In the genomic region with DNA sequence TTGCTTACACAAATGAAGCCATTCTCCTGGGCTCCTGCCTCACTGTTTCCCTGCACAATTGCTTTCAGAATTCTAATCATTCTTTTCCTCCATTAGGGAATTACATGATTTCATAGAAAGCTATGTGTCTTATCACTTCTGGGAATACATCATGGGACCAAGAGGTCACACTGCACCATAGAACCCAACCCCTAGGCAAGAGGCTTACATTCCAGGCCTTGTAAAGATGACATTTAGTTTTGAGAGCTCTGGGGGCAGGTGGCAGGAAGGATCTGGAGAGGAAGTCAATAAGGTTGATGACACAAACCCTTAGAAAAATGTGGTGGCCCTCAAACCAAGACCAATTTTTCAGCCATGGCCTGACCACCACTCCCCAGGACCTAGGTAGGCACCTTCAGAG, we compare ENCODE assay signal across 17 cellular contexts. TPM values are rescaled to one million over a fixed set of nuclear protein-coding genes. Genes with fewer than 3 reads are reported as not detected.
DNase-seq lines count a peak whose midpoint lies in the region; ATAC-seq, FAIRE-seq and TF ChIP-seq lines count a peak whose summit lies in the region.
"Had no signal": no experiment of that assay in that cellular context is flagged by ENCODE, and none has a peak within 500 bp of the region (broad histone marks: within the 10 kb centered on the region; RNA-seq: fewer than 3 reads in every experiment).

No MANE protein-coding gene starts in this region.

- DNase-seq in left ventricle myocardium inferior, result no peak
- no peak for DNase-seq in left ventricle myocardium superior
- no peak for DNase-seq in body of pancreas
- DNase-seq in HepG2 (ENCODE audit: low spot score), result peak; percentile 54
- no peak for DNase-seq in tibial artery
- no peak for DNase-seq in activated CD4-positive, alpha-beta T cell treated with anti-CD3 and anti-CD28 coated beads, Interleukin-2, amount 50 U/mL, for 4 hours
- DNase-seq in erythroblast (lab: John Stamatoyannopoulos, UW), result no peak
- no peak for DNase-seq in frontal cortex (ENCODE audit: low spot score in 2 of 2)
- DNase-seq: activated B cell treated with CpG ODN at 0.5 μM for 24 hours; activated naive CD4-positive, alpha-beta T cell; CD4-positive, alpha-beta memory T cell; esophagus squamous epithelium; hypothalamus; kidney glomerular epithelial cell; pancreas; stimulated activated naive B cell treated with anti-CD40 and anti-IgM and Interleukin-4, amounts not matched to agents 10 μg/mL and 1 μg/mL and 100 μg/mL, for 72 hours; T-helper 2 cell had no signal

- H3K4me1 ChIP-seq in left ventricle myocardium inferior (peaks cover 82% of the 10 kb centered on the region), body of pancreas (no peaks in the 10 kb centered on the region), HepG2 (ENCODE audit: insufficient read depth, low read length) (peaks cover 36% of the 10 kb centered on the region), tibial artery (peaks cover 4 to 87% (median 76%) of the 10 kb centered on the region in 4 donors)
- H3K4me1 ChIP-seq: pancreas had no signal

- no TSS peak for BruUV-seq in HepG2 (replicated peaks; lab: Mats Ljungman, UMichigan)

- no peak for TF ChIP-seq EP300 in HepG2 (IDR thresholded peaks at IDR 0.05; ENCODE audit: low read depth in 2 of 2, low read length in 2 of 2)
- TF ChIP-seq EP300 in HepG2 (CRISPR knock-in tag; IDR thresholded peaks at IDR 0.05; ENCODE audit: borderline replicate concordance), result no peak

- H3K36me3 ChIP-seq in left ventricle myocardium inferior (peaks cover 55% of the 10 kb centered on the region), body of pancreas (replicated peaks in 1 of 2; ENCODE audit: insufficient read depth in 1 of 2, low read depth in 2 of 2) (no peaks in the 10 kb centered on the region), HepG2 (replicated peaks in 1 of 2; ENCODE audit: control insufficient read depth in 1 of 2, insufficient read depth in 2 of 2, low read length in 2 of 2) (peaks cover 0 to 1% of the 10 kb centered on the region in 2 experiments; a peak in 1 of 5 replicates), tibial artery (peaks cover 0 to 5% (median 0%) of the 10 kb centered on the region in 3 donors)
- H3K36me3 ChIP-seq: pancreas had no signal

- POLR2A ChIA-PET in HepG2 (lab: Yijun Ruan, JAX), result no interaction called here

- H3K9me3 ChIP-seq in left ventricle myocardium inferior (replicated peaks), result no peaks in the 10 kb centered on the region
- H3K9me3 ChIP-seq in body of pancreas, result no peaks in the 10 kb centered on the region
- no peaks in the 10 kb centered on the region for H3K9me3 ChIP-seq in HepG2 (ENCODE audit: low read length)
- no peaks in the 10 kb centered on the region for H3K9me3 ChIP-seq in tibial artery
- H3K9me3 ChIP-seq: esophagus squamous epithelium, pancreas had no signal

- H3K27me3 ChIP-seq in left ventricle myocardium inferior (ENCODE audit: low read depth) (no peaks in the 10 kb centered on the region), body of pancreas (no peaks in the 10 kb centered on the region), HepG2 (ENCODE audit: control insufficient read depth in 1 of 2, insufficient read depth in 2 of 2, low read length in 2 of 2) (no peaks in the 10 kb centered on the region), tibial artery (no peaks in the 10 kb centered on the region)
- H3K27me3 ChIP-seq: esophagus squamous epithelium, pancreas had no signal

- in situ Hi-C loops in HepG2 (cut with HindIII; ENCODE audit: extremely low pct_ligation_motif_present, low pct_unique_long_range_greater_than_20kb), result loop anchor here (10.0 kb wide), 1 partner anchor 53 kb away; the partner anchor contains the start of gene NUAK1

- H3K27ac ChIP-seq in left ventricle myocardium inferior (replicated peaks), result peak overlapping the region; percentile 82
- H3K27ac ChIP-seq in body of pancreas, result no peak overlapping the region
- no peak overlapping the region for H3K27ac ChIP-seq in HepG2 (ENCODE audit: extremely low read length, insufficient read depth, low read length)
- H3K27ac ChIP-seq in tibial artery, result peak overlapping the region; percentile 78 to 86
- H3K27ac ChIP-seq: pancreas had no signal

- no peak for TF ChIP-seq RAD21 in HepG2 (CRISPR knock-in tag; IDR thresholded peaks at IDR 0.05)

- intact Hi-C loops in left ventricle myocardium inferior (cut with micrococcal nuclease), result no loop called here
- intact Hi-C loops in left ventricle myocardium superior (cut with micrococcal nuclease), result no loop called here
- intact Hi-C loops in body of pancreas (cut with DNase I), result no loop called here
- intact Hi-C loops in HepG2 (cut with micrococcal nuclease; ENCODE audit: unreplicated experiment), result no loop called here
- intact Hi-C loops in tibial artery (cut with DNase I; ENCODE audit: low total_unique reads), result loop anchor here (5.0 kb wide), 1 partner anchor 56 kb away; the partner anchor contains the start of gene NUAK1

- TF ChIP-seq CTCF in left ventricle myocardium inferior (IDR thresholded peaks at IDR 0.05; ENCODE audit: borderline replicate concordance), result no peak
- no peak for TF ChIP-seq CTCF in body of pancreas (IDR thresholded peaks at IDR 0.05)
- no peak for TF ChIP-seq CTCF in HepG2 (CRISPR knock-in tag; IDR thresholded peaks at IDR 0.05)
- TF ChIP-seq CTCF in tibial artery (IDR thresholded peaks at IDR 0.05), result no peak

- H3K4me2 ChIP-seq in HepG2 (ENCODE audit: low read depth, low read length), result no peak overlapping the region

- FAIRE-seq in HepG2 (lab: Jason Lieb, UNC) (no peak), frontal cortex (lab: Jason Lieb, UNC) (no peak)
- FAIRE-seq: pancreas had no signal

- H2AFZ ChIP-seq in HepG2 (ENCODE audit: low read length), result no peak overlapping the region

- H3K9ac ChIP-seq in HepG2 (ENCODE audit: insufficient read depth, low read depth, low read length), result no peak overlapping the region

- TF ChIP-seq POLR2A in body of pancreas (IDR thresholded peaks at IDR 0.05), result no peak
- no peak for TF ChIP-seq POLR2A in HepG2 (IDR thresholded peaks at IDR 0.05; ENCODE audit: insufficient read depth in 1 of 2, low read depth in 2 of 2, low read length in 2 of 2)
- no peak for TF ChIP-seq POLR2A in erythroblast (IDR thresholded peaks at IDR 0.05; ENCODE audit: low read length)

- ATAC-seq in left ventricle myocardium superior (no peak), body of pancreas (peak; percentile 27), HepG2 (no peak)
- ATAC-seq: pancreas; stimulated activated naive B cell treated with anti-CD40 and anti-IgM and Interleukin-4, amounts not matched to agents 10 μg/mL and 1 μg/mL and 100 μg/mL, for 72 hours had no signal

- H3K79me2 ChIP-seq in HepG2 (ENCODE audit: insufficient read depth, low read length), result no peaks in the 10 kb centered on the region

- H3K4me3 ChIP-seq in left ventricle myocardium inferior (no peak overlapping the region), body of pancreas (no peak overlapping the region), HepG2 (replicated peaks in 1 of 3; ENCODE audit: insufficient read depth in 1 of 3, low read depth in 2 of 3, low read length in 3 of 3) (no peak overlapping the region), tibial artery (no peak overlapping the region)
- H3K4me3 ChIP-seq: esophagus squamous epithelium, pancreas had no signal

- CTCF ChIA-PET in HepG2 (lab: Yijun Ruan, JAX; ENCODE audit: low intra/inter-chr PET ratio, low total read pairs), result no interaction called here

- H4K20me1 ChIP-seq in HepG2 (ENCODE audit: insufficient read depth, low read length), result no peaks in the 10 kb centered on the region

TF ChIP-seq in HepG2, 621 proteins besides CTCF, POLR2A, EP300 and RAD21 (continues in another document):
- TF ChIP-seq ZNF737 (CRISPR knock-in tag; IDR thresholded peaks at IDR 0.05; ENCODE audit: borderline replicate concordance), result no peak
- TF ChIP-seq MYPOP (CRISPR knock-in tag; IDR thresholded peaks at IDR 0.05), result no peak

RNA-seq across cellular contexts. Expression of gene NUAK1, which starts 57.1 kb away (rescaled TPM):
- total RNA-seq in left ventricle myocardium inferior, result 42.1 TPM
- total RNA-seq in left ventricle myocardium superior, result 38.8 TPM
- total RNA-seq in body of pancreas, result 1 to 10 TPM; 5.3 to 9.1 TPM
- total RNA-seq in HepG2 (2016; rRNA removed; fragmentation: Illumina TruSeq; extraction: Trizol), result 1.9 and 2.0 TPM in 2 replicates
- total RNA-seq in HepG2 (2016; cell fraction: cytosol; rRNA removed; fragmentation: Illumina TruSeq; extraction: Trizol; ENCODE audit: low read depth), result 0.20 and 1.1 TPM in 2 replicates
- 1.7 and 2.1 TPM in 2 replicates for total RNA-seq in HepG2 (2016; cell fraction: insoluble cytoplasmic fraction; rRNA removed; fragmentation: Illumina TruSeq; extraction: Trizol)
- 1.1 and 1.8 TPM in 2 replicates for total RNA-seq in HepG2 (2016; cell fraction: membrane; rRNA removed; fragmentation: Illumina TruSeq; extraction: Trizol)
- total RNA-seq in HepG2 (2016; cell fraction: nucleus; rRNA removed; fragmentation: Illumina TruSeq; extraction: Trizol), result 1.8 and 1.9 TPM in 2 replicates
- 0.74 and 1.7 TPM in 2 replicates for polyA plus RNA-seq in HepG2 (2011; rRNA removed)
- 0.79 and 1.2 TPM in 2 replicates for polyA plus RNA-seq in HepG2 (2011; cell fraction: cytosol; rRNA removed)
- 0.69 and 1.3 TPM in 2 replicates for polyA plus RNA-seq in HepG2 (2011; cell fraction: nucleus; rRNA removed)
- polyA plus RNA-seq in HepG2 (2012), result 0.40 and 1.4 TPM in 2 replicates
- polyA plus RNA-seq in HepG2 (2016; cell fraction: cytosol; fragmentation: Illumina TruSeq; extraction: Trizol; ENCODE audit: low read depth), result 0.08 and 0.11 TPM in 2 replicates
- polyA plus RNA-seq in HepG2 (2016; cell fraction: insoluble cytoplasmic fraction; fragmentation: Illumina TruSeq; extraction: Trizol; ENCODE audit: low read depth), result 1.7 TPM in 2 replicates
- 0.32 and 0.37 TPM in 2 replicates for polyA plus RNA-seq in HepG2 (2016; cell fraction: membrane; fragmentation: Illumina TruSeq; extraction: Trizol; ENCODE audit: low read depth)
- 1.9 TPM in 2 replicates for polyA plus RNA-seq in HepG2 (2016; cell fraction: nucleus; fragmentation: Illumina TruSeq; extraction: Trizol; ENCODE audit: insufficient read depth, low read depth)
- 2.5 and 4.9 TPM in 2 replicates for polyA minus RNA-seq in HepG2 (2011; rRNA and poly(A)+ RNA removed; ENCODE audit: low replicate concordance)
- 0.89 and 1.6 TPM in 2 replicates for polyA minus RNA-seq in HepG2 (2011; cell fraction: cytosol; rRNA and poly(A)+ RNA removed)
- 1.6 and 2.3 TPM in 2 replicates for polyA minus RNA-seq in HepG2 (2011; cell fraction: nucleus; rRNA and poly(A)+ RNA removed)
- 54.6 TPM for total RNA-seq in frontal cortex
- total RNA-seq: activated B cell treated with CpG ODN at 0.5 μM for 24 hours; CD4-positive, alpha-beta memory T cell had no signal
- polyA plus RNA-seq: CD4-positive, alpha-beta memory T cell had no signal

Comparison
In these comparisons a context has a peak if more than half of its experiments do, and no peak if none do; other contexts are left out.
1. H3K27ac ChIP-seq: peak in left ventricle myocardium inferior (single experiment) and tibial artery (2 of 2); none in body of pancreas (0 of 4) and HepG2 (single experiment).